In genomic region chr11:36427079-36427478, GRCh38 we compare ENCODE assay signal across 22 cellular contexts.
DNase-seq lines count a peak whose midpoint lies in the region; ATAC-seq, FAIRE-seq and TF ChIP-seq lines count a peak whose summit lies in the region.
"Had no signal": no experiment of that assay in that cellular context is flagged by ENCODE, and none has a peak within 500 bp of the region (broad histone marks: within the 10 kb centered on the region; RNA-seq: fewer than 3 reads in every experiment).

No MANE protein-coding gene starts in this region.

- no peaks in the 10 kb centered on the region for H3K9me3 ChIP-seq in HepG2 (ENCODE audit: low read length)
- H3K9me3 ChIP-seq: BLaER1, sigmoid colon had no signal

- H2AFZ ChIP-seq in HepG2 (ENCODE audit: low read length), result no peak overlapping the region

- no peak for TF ChIP-seq POLR2A in HepG2 (IDR thresholded peaks at IDR 0.05; ENCODE audit: insufficient read depth in 1 of 2, low read depth in 2 of 2, low read length in 2 of 2)

- intact Hi-C loops in activated naive CD4-positive, alpha-beta T cell treated with anti-CD3 and anti-CD28 coated beads for 36 hours (cut with micrococcal nuclease), result no loop called here
- intact Hi-C loops in HepG2 (cut with micrococcal nuclease; ENCODE audit: unreplicated experiment), result no loop called here
- intact Hi-C loops in posterior cingulate gyrus (cut with DNase I), result no loop called here

- no peaks in the 10 kb centered on the region for H3K36me3 ChIP-seq in HepG2 (replicated peaks in 1 of 2; ENCODE audit: control insufficient read depth in 1 of 2, insufficient read depth in 2 of 2, low read length in 2 of 2)
- H3K36me3 ChIP-seq: sigmoid colon had no signal

- POLR2A ChIA-PET in HepG2 (lab: Yijun Ruan, JAX), result no interaction called here

- CTCF ChIA-PET in activated naive CD4-positive, alpha-beta T cell treated with anti-CD3 and anti-CD28 coated beads for 36 hours (lab: Charles Lee), result no interaction called here
- CTCF ChIA-PET in HepG2 (lab: Yijun Ruan, JAX; ENCODE audit: low intra/inter-chr PET ratio, low total read pairs), result no interaction called here

- H3K27me3 ChIP-seq in HepG2 (ENCODE audit: control insufficient read depth in 1 of 2, insufficient read depth in 2 of 2, low read length in 2 of 2), result peaks cover 0 to 1% of the 10 kb centered on the region in 2 experiments; a peak in 3 of 5 replicates
- H3K27me3 ChIP-seq: BLaER1, sigmoid colon had no signal

- peaks cover 3% of the 10 kb centered on the region for H3K36me3 Mint-ChIP-seq in activated naive CD4-positive, alpha-beta T cell treated with anti-CD3 and anti-CD28 coated beads for 36 hours (ENCODE audit: low read depth)
- peaks cover 61% of the 10 kb centered on the region for H3K36me3 Mint-ChIP-seq in central memory CD8-positive, alpha-beta T cell (ENCODE audit: insufficient read depth)
- H3K36me3 Mint-ChIP-seq in stimulated activated effector memory CD8-positive, alpha-beta T cell treated with anti-CD3 and anti-CD28 coated beads, Interleukin-12 subunit alpha, Interleukin-12 subunit beta, amount 100 ng/mL, for 72 hours, result peaks cover 77% of the 10 kb centered on the region
- H3K36me3 Mint-ChIP-seq: activated naive CD8-positive, alpha-beta T cell; brain had no signal

- TF ChIP-seq CTCF in HepG2 (CRISPR knock-in tag; IDR thresholded peaks at IDR 0.05), result no peak

- TF ChIP-seq EP300 in HepG2 (IDR thresholded peaks at IDR 0.05; ENCODE audit: low read depth in 2 of 2, low read length in 2 of 2), result no peak
- no peak for TF ChIP-seq EP300 in HepG2 (CRISPR knock-in tag; IDR thresholded peaks at IDR 0.05; ENCODE audit: borderline replicate concordance)

- ATAC-seq in central memory CD8-positive, alpha-beta T cell (replicated peaks; ENCODE audit: extremely low read depth, poor library complexity, severe bottlenecking), result no peak
- no peak for ATAC-seq in HepG2
- ATAC-seq in stimulated activated effector memory CD8-positive, alpha-beta T cell treated with anti-CD3 and anti-CD28 coated beads, Interleukin-12 subunit alpha, Interleukin-12 subunit beta, amount 100 ng/mL, for 72 hours, result no peak
- ATAC-seq: activated CD8-positive, alpha-beta T cell treated with anti-CD3 and anti-CD28 coated beads, Interleukin-2, amount 10 ng/mL, durations not matched to agents 7 days and 5 days had no signal

- no peaks in the 10 kb centered on the region for H4K20me1 ChIP-seq in HepG2 (ENCODE audit: insufficient read depth, low read length)
- H4K20me1 ChIP-seq: BLaER1 had no signal

- peaks cover 7% of the 10 kb centered on the region for H3K4me1 Mint-ChIP-seq in activated naive CD4-positive, alpha-beta T cell treated with anti-CD3 and anti-CD28 coated beads for 36 hours (ENCODE audit: low read depth)
- H3K4me1 Mint-ChIP-seq in central memory CD8-positive, alpha-beta T cell, result peaks cover 72% of the 10 kb centered on the region
- H3K4me1 Mint-ChIP-seq in stimulated activated effector memory CD8-positive, alpha-beta T cell treated with anti-CD3 and anti-CD28 coated beads, Interleukin-12 subunit alpha, Interleukin-12 subunit beta, amount 100 ng/mL, for 72 hours, result peaks cover 70% of the 10 kb centered on the region

- BruUV-seq in HepG2 (replicated peaks; lab: Mats Ljungman, UMichigan), result no TSS peak

- no peaks in the 10 kb centered on the region for H3K79me2 ChIP-seq in HepG2 (ENCODE audit: insufficient read depth, low read length)

- H3K27ac Mint-ChIP-seq in activated naive CD4-positive, alpha-beta T cell treated with anti-CD3 and anti-CD28 coated beads for 36 hours, result peak overlapping the region; percentile 10
- peak overlapping the region; percentile 90 for H3K27ac Mint-ChIP-seq in central memory CD8-positive, alpha-beta T cell (ENCODE audit: low read depth)
- H3K27ac Mint-ChIP-seq in stimulated activated effector memory CD8-positive, alpha-beta T cell treated with anti-CD3 and anti-CD28 coated beads, Interleukin-12 subunit alpha, Interleukin-12 subunit beta, amount 100 ng/mL, for 72 hours, result peak overlapping the region; percentile 80
- H3K27ac Mint-ChIP-seq: activated CD8-positive, alpha-beta T cell treated with anti-CD3 and anti-CD28 coated beads, Interleukin-2, amount 10 ng/mL, durations not matched to agents 7 days and 5 days; activated naive CD8-positive, alpha-beta T cell; activated T-cell treated with anti-CD3 and anti-CD28 coated beads, Interleukin-2, amount 50 U/mL, for 24 hours; stimulated activated naive CD8-positive, alpha-beta T cell treated with anti-CD3 and anti-CD28 coated beads, Interleukin-15, Interleukin-2, amounts not matched to agents 100 ng/mL and 50 ng/mL, for 24 hours had no signal

- in situ Hi-C loops in HepG2 (cut with HindIII; ENCODE audit: extremely low pct_ligation_motif_present, low pct_unique_long_range_greater_than_20kb) (no loop called here), G401 (cut with HindIII; ENCODE audit: low sequenced_read_pairs) (no loop called here)

- no peak overlapping the region for H3K4me2 ChIP-seq in HepG2 (ENCODE audit: low read depth, low read length)
- H3K4me2 ChIP-seq: BLaER1, KMS-11 had no signal

- no peak overlapping the region for H3K9ac ChIP-seq in HepG2 (ENCODE audit: insufficient read depth, low read depth, low read length)
- H3K9ac ChIP-seq: BLaER1, KMS-11 had no signal

- no peak for TF ChIP-seq RAD21 in HepG2 (CRISPR knock-in tag; IDR thresholded peaks at IDR 0.05)

- H3K4me3 Mint-ChIP-seq in activated naive CD4-positive, alpha-beta T cell treated with anti-CD3 and anti-CD28 coated beads for 36 hours, result no peak overlapping the region
- H3K4me3 Mint-ChIP-seq in central memory CD8-positive, alpha-beta T cell, result peak overlapping the region; percentile 32
- no peak overlapping the region for H3K4me3 Mint-ChIP-seq in stimulated activated effector memory CD8-positive, alpha-beta T cell treated with anti-CD3 and anti-CD28 coated beads, Interleukin-12 subunit alpha, Interleukin-12 subunit beta, amount 100 ng/mL, for 72 hours
- H3K4me3 Mint-ChIP-seq: activated CD8-positive, alpha-beta T cell treated with anti-CD3 and anti-CD28 coated beads, Interleukin-2, amount 10 ng/mL, durations not matched to agents 7 days and 5 days; activated naive CD8-positive, alpha-beta T cell; activated T-cell treated with anti-CD3 and anti-CD28 coated beads, Interleukin-2, amount 50 U/mL, for 24 hours; brain; stimulated activated naive CD8-positive, alpha-beta T cell treated with anti-CD3 and anti-CD28 coated beads, Interleukin-15, Interleukin-2, amounts not matched to agents 100 ng/mL and 50 ng/mL, for 24 hours had no signal

- no peak for DNase-seq in activated naive CD4-positive, alpha-beta T cell treated with anti-CD3 and anti-CD28 coated beads for 36 hours
- no peak for DNase-seq in activated naive CD4-positive, alpha-beta T cell (lab: John Stamatoyannopoulos, UW)
- DNase-seq in central memory CD8-positive, alpha-beta T cell (ENCODE audit: low spot score in 2 of 2), result no peak
- no peak for DNase-seq in HepG2 (ENCODE audit: low spot score)
- DNase-seq in stimulated activated effector memory CD8-positive, alpha-beta T cell treated with anti-CD3 and anti-CD28 coated beads, Interleukin-12 subunit alpha, Interleukin-12 subunit beta, amount 100 ng/mL, for 72 hours (ENCODE audit: low spot score in 2 of 2), result no peak
- no peak for DNase-seq in G401 (ENCODE audit: low spot score)
- DNase-seq in COLO668 (lab: John Stamatoyannopoulos, UW; ENCODE audit: unreplicated experiment), result no peak
- no peak for DNase-seq in posterior cingulate gyrus
- DNase-seq: activated CD8-positive, alpha-beta T cell treated with anti-CD3 and anti-CD28 coated beads, Interleukin-2, amount 10 ng/mL, durations not matched to agents 7 days and 5 days; activated T-cell treated with anti-CD3 and anti-CD28 coated beads, Interleukin-2, amount 50 U/mL, for 24 hours; dermis blood vessel endothelial cell; glutamatergic neuron; NCI-H1930; NK-92 treated with Interleukin-12 subunit alpha and Interleukin-12 subunit beta, amount 100 ng/mL, for 24 hours; sigmoid colon; stimulated activated CD4-positive, alpha-beta T cell treated with anti-CD3 and anti-CD28 coated beads, Interleukin-2, amount 100 ng/mL, for 24 hours had no signal

- H3K4me3 ChIP-seq in HepG2 (replicated peaks in 1 of 3; ENCODE audit: insufficient read depth in 1 of 3, low read depth in 2 of 3, low read length in 3 of 3), result no peak overlapping the region
- H3K4me3 ChIP-seq: BLaER1, sigmoid colon had no signal

- no peak overlapping the region for H3K27ac ChIP-seq in HepG2 (ENCODE audit: extremely low read length, insufficient read depth, low read length)
- H3K27ac ChIP-seq: 22Rv1, BLaER1, KMS-11, sigmoid colon had no signal

- peaks cover 19% of the 10 kb centered on the region for H3K27me3 Mint-ChIP-seq in activated naive CD4-positive, alpha-beta T cell treated with anti-CD3 and anti-CD28 coated beads for 36 hours (ENCODE audit: low read depth)
- no peaks in the 10 kb centered on the region for H3K27me3 Mint-ChIP-seq in central memory CD8-positive, alpha-beta T cell

- no peak for FAIRE-seq in HepG2 (lab: Jason Lieb, UNC)

- WGBS in HepG2 (ENCODE audit: low lambda C conversion rate), result 6% methylated on average over 4 of the region's 4 CpGs

- no peaks in the 10 kb centered on the region for H3K9me3 Mint-ChIP-seq in activated naive CD4-positive, alpha-beta T cell treated with anti-CD3 and anti-CD28 coated beads for 36 hours
- H3K9me3 Mint-ChIP-seq in central memory CD8-positive, alpha-beta T cell, result no peaks in the 10 kb centered on the region
- no peaks in the 10 kb centered on the region for H3K9me3 Mint-ChIP-seq in stimulated activated effector memory CD8-positive, alpha-beta T cell treated with anti-CD3 and anti-CD28 coated beads, Interleukin-12 subunit alpha, Interleukin-12 subunit beta, amount 100 ng/mL, for 72 hours
- H3K9me3 Mint-ChIP-seq: activated T-cell treated with anti-CD3 and anti-CD28 coated beads, Interleukin-2, amount 50 U/mL, for 24 hours; brain; stimulated activated naive CD8-positive, alpha-beta T cell treated with anti-CD3 and anti-CD28 coated beads, Interleukin-15, Interleukin-2, amounts not matched to agents 100 ng/mL and 50 ng/mL, for 24 hours had no signal

- peaks cover 7% of the 10 kb centered on the region for H3K4me1 ChIP-seq in HepG2 (ENCODE audit: insufficient read depth, low read length)

TF ChIP-seq in HepG2, 621 proteins besides CTCF, POLR2A, EP300 and RAD21:
- TF ChIP-seq MAFK (conservative IDR thresholded peaks at IDR 0.05 in 1 of 2, IDR thresholded peaks at IDR 0.05 in 1 of 2; ENCODE audit: low read length in 2 of 2) (peak; percentile 40 to 65; a peak in 2 of 4 replicates), MAFF (IDR thresholded peaks at IDR 0.05; ENCODE audit: low read depth, low read length) (peak; percentile 28; the same call in 1 of the 2 replicates), SATB2 (CRISPR knock-in tag; IDR thresholded peaks at IDR 0.05) (no peak)

Comparison
In these comparisons a context has a peak if more than half of its experiments do, and no peak if none do; other contexts are left out.
1. H3K27ac Mint-ChIP-seq: peak in every context shown above with its lines; median percentile 90 in central memory CD8-positive, alpha-beta T cell; 80 in stimulated activated effector memory CD8-positive, alpha-beta T cell treated with anti-CD3 and anti-CD28 coated beads, Interleukin-12 subunit alpha, Interleukin-12 subunit beta, amount 100 ng/mL, for 72 hours; 10 in activated naive CD4-positive, alpha-beta T cell treated with anti-CD3 and anti-CD28 coated beads for 36 hours.